Comparison of ENCODE assay signal across 33 cellular contexts in the genomic region with DNA sequence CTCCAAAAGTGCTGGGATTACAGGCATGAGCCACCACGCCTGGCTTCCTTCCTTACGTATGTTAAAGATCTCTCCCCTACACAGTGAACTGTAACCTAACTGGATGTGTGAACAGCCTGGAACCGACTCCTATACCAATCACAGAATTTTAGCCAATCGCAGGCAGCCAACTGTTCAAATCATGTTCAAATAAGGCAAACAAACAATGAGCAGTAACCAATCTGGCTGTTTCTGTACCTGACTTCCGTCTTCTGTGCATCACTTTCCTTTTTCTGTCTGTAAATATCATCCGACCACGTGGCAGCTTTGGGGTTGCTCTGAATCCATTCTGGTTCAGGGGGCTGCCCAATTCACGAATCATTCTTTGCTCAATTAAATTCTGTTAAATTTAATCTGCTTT. TPM values are rescaled to one million over a fixed set of nuclear protein-coding genes. Genes with fewer than 3 reads are reported as not detected.
"Had no signal": no experiment of that assay in that cellular context is flagged by ENCODE, and none has a peak within 500 bp of the region (broad histone marks: within the 10 kb centered on the region; RNA-seq: fewer than 3 reads in every experiment).

No MANE protein-coding gene starts in this region.

- H3K4me1 ChIP-seq: adrenal gland, body of pancreas, breast epithelium had no signal

- ATAC-seq: activated naive CD4-positive, alpha-beta T cell treated with anti-CD3 and anti-CD28 coated beads, Interleukin-2, amount 50 U/mL, for 72 hours; activated T-cell treated with anti-CD3 and anti-CD28 coated beads, Interleukin-2, amount 50 U/mL, for 4 hours; body of pancreas; Right ventricle myocardium inferior had no signal

- H3K9me3 ChIP-seq: adrenal gland, body of pancreas, breast epithelium had no signal

- H3K36me3 ChIP-seq: adrenal gland, breast epithelium had no signal

- H3K27ac ChIP-seq: adrenal gland, body of pancreas, breast epithelium, PC-9, RWPE1, VCaP had no signal

- H3K27me3 ChIP-seq: adrenal gland, body of pancreas, breast epithelium had no signal

- DNase-seq: activated B cell treated with CpG ODN at 0.5 μM for 24 hours; activated CD4-positive, alpha-beta memory T cell treated with anti-CD3 and anti-CD28 coated beads for 36 hours; activated CD4-positive, alpha-beta T cell treated with anti-CD3 and anti-CD28 coated beads for 4 hours; activated CD4-positive, alpha-beta T cell treated with anti-CD3 and anti-CD28 coated beads, Interleukin-2, amount 50 U/mL, for 1 hour; activated CD4-positive, CD25-positive, alpha-beta regulatory T cell treated with anti-CD3 and anti-CD28 coated beads, Interleukin-2, amount 50 U/mL, for 72 hours; activated CD8-positive, alpha-beta memory T cell treated with anti-CD3 and anti-CD28 coated beads, Interleukin-2, amount 50 U/mL, for 4 hours; activated gamma-delta T cell treated with Interleukin-2 at 50 U/mL for 16 hours; activated naive CD4-positive, alpha-beta T cell treated with anti-CD3 and anti-CD28 coated beads for 36 hours; activated T-cell treated with anti-CD3 and anti-CD28 coated beads for 4 hours; activated T-cell treated with anti-CD3 and anti-CD28 coated beads, Interleukin-2, amount 50 U/mL, for 4 hours; adrenal gland; Karpas-422; NCI-H1105; NCI-H1417 treated with DMSO at 0.1 percent for 48 hours; NCI-H1930; NCI-H345; NCI-H524 treated with DMSO at 0.1 percent for 48 hours; NK-92 treated with Interleukin-12 subunit alpha and Interleukin-12 subunit beta, amount 100 ng/mL, for 24 hours; PC-9; SW 1271; T-helper 1 cell; T-helper 2 cell; T-helper 9 cell had no signal

- H3K4me3 ChIP-seq: adrenal gland, body of pancreas, breast epithelium, PC-9 had no signal

RNA-seq across cellular contexts. Expression of a gene that starts 27.5 kb away (rescaled TPM):
- total RNA-seq: activated B cell treated with CpG ODN at 0.5 μM for 24 hours; activated naive CD4-positive, alpha-beta T cell treated with anti-CD3 and anti-CD28 coated beads, Interleukin-2, amount 50 U/mL, for 72 hours; activated T-cell treated with anti-CD3 and anti-CD28 coated beads, Interleukin-2, amount 50 U/mL, for 4 hours; activated T-helper 1 cell treated with anti-CD3 and anti-CD28 coated beads, Interleukin-12 subunit alpha, Interleukin-12 subunit beta, Interleukin-2, Interleukin-4 antibody, amounts not matched to agents 30 ng/mL and 10 ng/mL and 1 ng/mL, durations not matched to agents 14 hours and 24 hours and 36 hours; astrocyte; body of pancreas; breast epithelium; MCF 10A; NCI-H460; PC-9; Right ventricle myocardium inferior had no signal
